18 cellular contexts compared by ENCODE assay signal in the genomic region with DNA sequence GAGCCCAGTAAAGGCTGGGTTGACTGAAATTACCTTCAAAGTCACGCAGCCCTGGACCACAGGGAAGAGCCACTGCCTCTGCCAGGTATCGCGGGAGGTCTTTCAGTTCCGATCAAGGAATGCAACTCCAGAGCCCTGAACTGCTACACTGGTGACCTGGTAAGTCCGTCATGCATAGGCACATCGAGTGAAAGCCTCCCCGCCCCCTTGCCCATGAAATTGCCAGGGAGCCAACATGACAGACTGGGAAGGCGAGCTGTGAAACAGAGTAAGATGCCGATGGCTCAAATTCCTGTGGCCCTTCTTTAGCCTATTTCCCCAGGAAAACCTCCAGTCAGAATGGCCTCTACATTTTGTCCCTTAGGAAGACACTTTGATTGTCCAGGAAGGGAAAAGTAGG. TPM values are rescaled to one million over a fixed set of nuclear protein-coding genes. Genes with fewer than 3 reads are reported as not detected.
DNase-seq lines count a peak whose midpoint lies in the region; ATAC-seq, FAIRE-seq and TF ChIP-seq lines count a peak whose summit lies in the region.
"Had no signal": no experiment of that assay in that cellular context is flagged by ENCODE, and none has a peak within 500 bp of the region (broad histone marks: within the 10 kb centered on the region; RNA-seq: fewer than 3 reads in every experiment).

No MANE protein-coding gene starts in this region.

- H3K4me3 Mint-ChIP-seq in WTC11, result no peak overlapping the region
- H3K4me3 Mint-ChIP-seq: CD4-positive, alpha-beta T cell had no signal

- TF ChIP-seq CTCF in WTC11 (IDR thresholded peaks at IDR 0.05), result no peak

- peaks cover 17% of the 10 kb centered on the region for H3K4me1 Mint-ChIP-seq in WTC11

- FAIRE-seq in H54 (lab: Jason Lieb, UNC), result peak; percentile 38
- FAIRE-seq: G401.6, GM12892 had no signal

- H3K36me3 Mint-ChIP-seq in WTC11, result peaks cover 8% of the 10 kb centered on the region; the same call in 1 of the 2 replicates

- CTCF ChIA-PET in WTC11 (lab: Charles Lee), result interaction anchor here (1.1 to 1.6 kb wide), 2 partner anchors 61 to 68 kb away, joined by 5 to 6 read pairs; no protein-coding TSS in a partner anchor

- DNase-seq in NCI-H82 (lab: John Stamatoyannopoulos, UW) (peak; percentile 44), NCI-H82 treated with DMSO at 0.1 percent for 48 hours (lab: John Stamatoyannopoulos, UW; ENCODE audit: unreplicated experiment) (no peak), H54 (ENCODE audit: insufficient read length, low spot score) (no peak), WTC11 (ENCODE audit: low spot score) (no peak), NCI-H1092 (lab: John Stamatoyannopoulos, UW) (no peak)
- DNase-seq in effector CD8-positive, alpha-beta T cell (lab: John Stamatoyannopoulos, UW), result no peak
- DNase-seq: ACHN; Calu3; CD4-positive, alpha-beta T cell; DMS 273 treated with DMSO at 0.1 percent for 48 hours; DMS79 treated with DMSO at 0.1 percent for 48 hours; EL had no signal

- no peaks in the 10 kb centered on the region for H3K9me3 Mint-ChIP-seq in WTC11
- H3K9me3 Mint-ChIP-seq: CD4-positive, alpha-beta T cell had no signal

- peaks cover 36% of the 10 kb centered on the region for H3K27me3 Mint-ChIP-seq in WTC11 (ENCODE audit: low read depth)
- H3K27me3 Mint-ChIP-seq: CD4-positive, alpha-beta T cell had no signal

- H3K27ac Mint-ChIP-seq in WTC11, result no peak overlapping the region
- H3K27ac Mint-ChIP-seq: CD4-positive, alpha-beta T cell had no signal

- POLR2A ChIA-PET in WTC11 (lab: Charles Lee), result no interaction called here

- ATAC-seq in WTC11 (peak; percentile 8; the same call in 1 of the 2 replicates), HG03097 (IDR thresholded peaks at IDR 0.05; ENCODE audit: low FRiP score, unreplicated experiment) (no peak)

- TF ChIP-seq POLR2A in H54 (IDR thresholded peaks at IDR 0.05; ENCODE audit: low read depth, low read length), result no peak

TF ChIP-seq in WTC11, 78 proteins besides CTCF, POLR2A, EP300 and RAD21:
- no peak for TF ChIP-seq ZBTB21 (CRISPR knock-in tag; IDR thresholded peaks at IDR 0.05; ENCODE audit: borderline replicate concordance)
- TF ChIP-seq NR2C2 (CRISPR knock-in tag; IDR thresholded peaks at IDR 0.05), result no peak

RNA-seq across cellular contexts. Expression of gene GP5, which starts 2.3 kb away (rescaled TPM):
- total RNA-seq in WTC11 (2021), result 0.09 to 0.16 TPM (median 0.11 TPM) in 3 replicates
- total RNA-seq: H4, HT1080 had no signal

RNA-seq across cellular contexts. Expression of gene LRRC15, which starts 31.8 kb away (rescaled TPM):
- 0.07 to 0.11 TPM (median 0.11 TPM) in 3 replicates for total RNA-seq in WTC11 (2021)
- total RNA-seq: Calu3; CD4-positive, alpha-beta T cell had no signal

RNA-seq across cellular contexts. Expression of gene CPN2, which starts 50.2 kb away (rescaled TPM):
- total RNA-seq in WTC11 (2021), result 0.09 to 0.14 TPM in 2 of 3 replicates, not detected in the other
- total RNA-seq: A172; Calu3; CD4-positive, alpha-beta T cell; H4; HT1080 had no signal
